1 cellular context compared by ENCODE assay signal in genomic region chr20:37515876-37516275, GRCh38.
TF ChIP-seq lines count a peak whose summit lies in the region.

No MANE protein-coding gene starts in this region.

TF ChIP-seq in H1, 55 proteins besides CTCF, POLR2A, EP300 and RAD21 (continued from another document):
- no peak for TF ChIP-seq TAF7 (optimal IDR thresholded peaks at IDR 0.05; ENCODE audit: borderline replicate concordance, low read depth, low read length)
- no peak for TF ChIP-seq BCL11A (IDR thresholded peaks at IDR 0.05; ENCODE audit: low read depth in 2 of 2, low read length in 2 of 2)
- no peak for TF ChIP-seq MAX (IDR thresholded peaks at IDR 0.05)
